In genomic region chr5:139561655-139562451, GRCh38 we compare ENCODE assay signal across 8 cellular contexts. TPM values are rescaled to one million over a fixed set of nuclear protein-coding genes. Genes with fewer than 3 reads are reported as not detected.
DNase-seq lines count a peak whose midpoint lies in the region; ATAC-seq and TF ChIP-seq lines count a peak whose summit lies in the region.

No MANE protein-coding gene starts in this region.

- DNase-seq in DMS79 treated with DMSO at 0.1 percent for 48 hours (lab: John Stamatoyannopoulos, UW) (peak; percentile 5), DMS79 (lab: John Stamatoyannopoulos, UW) (no peak), NCI-H2227 treated with DMSO at 0.1 percent for 48 hours (lab: John Stamatoyannopoulos, UW) (peak; percentile 30), fibroblast of the aortic adventitia (ENCODE audit: low read depth) (peak; percentile 37), thyroid gland (peak; percentile 44 to 47)
- peak; percentile 80 for DNase-seq in activated T-cell treated with anti-CD3 and anti-CD28 coated beads, Interleukin-2, amount 50 U/mL, for 24 hours

- peak overlapping the region; percentile 94 for H3K27ac ChIP-seq in neural cell (ENCODE audit: low read length)
- peak overlapping the region; percentile 94 to 96 (median 96) for H3K27ac ChIP-seq in thyroid gland

- peak overlapping the region; percentile 98 for H3K27ac Mint-ChIP-seq in activated T-cell treated with anti-CD3 and anti-CD28 coated beads, Interleukin-2, amount 50 U/mL, for 24 hours

- 0 to 1% methylated on average over 7 to 25 of the region's 57 CpGs for WGBS in thyroid gland, 2 donors

- H3K36me3 ChIP-seq in neural cell (ENCODE audit: insufficient read depth, low read length) (no peaks in the 10 kb centered on the region), thyroid gland (no peaks in the 10 kb centered on the region)

- peaks cover 44% of the 10 kb centered on the region in 2 donors for H3K4me1 ChIP-seq in thyroid gland

- H4K20me1 ChIP-seq in neural cell (ENCODE audit: insufficient read depth), result peaks cover 9% of the 10 kb centered on the region

- intact Hi-C loops in thyroid gland (cut with DNase I), result no loop called here

- peak overlapping the region; percentile 95 for H3K9ac ChIP-seq in neural cell (ENCODE audit: low read length)

- TF ChIP-seq POLR2A in thyroid gland (IDR thresholded peaks at IDR 0.05), result no peak

- H3K4me3 ChIP-seq in fibroblast of the aortic adventitia (ENCODE audit: low read depth, low read length), result peak overlapping the region; percentile 72
- H3K4me3 ChIP-seq in neural cell (ENCODE audit: low read length), result peak overlapping the region; percentile 89
- H3K4me3 ChIP-seq in thyroid gland (replicated peaks in 1 of 3), result peak overlapping the region; percentile 78 to 87 (median 83)

- no peak for TF ChIP-seq EP300 in neural cell (conservative IDR thresholded peaks at IDR 0.05; ENCODE audit: poor library complexity, severe bottlenecking)

- no peaks in the 10 kb centered on the region for H3K27me3 Mint-ChIP-seq in activated T-cell treated with anti-CD3 and anti-CD28 coated beads, Interleukin-2, amount 50 U/mL, for 24 hours

- H3K4me1 Mint-ChIP-seq in activated T-cell treated with anti-CD3 and anti-CD28 coated beads, Interleukin-2, amount 50 U/mL, for 24 hours (ENCODE audit: low read depth), result peaks cover 39% of the 10 kb centered on the region

- H2AFZ ChIP-seq in neural cell (ENCODE audit: low read depth, low read length), result peak overlapping the region; percentile 73

- no peaks in the 10 kb centered on the region for H3K9me2 ChIP-seq in neural cell (ENCODE audit: insufficient read depth, low read length)

- no peak for TF ChIP-seq CTCF in fibroblast of the aortic adventitia (IDR thresholded peaks at IDR 0.05; ENCODE audit: insufficient read depth, low read length)
- TF ChIP-seq CTCF in neural cell (IDR thresholded peaks at IDR 0.05; ENCODE audit: poor library complexity, severe bottlenecking), result no peak
- TF ChIP-seq CTCF in thyroid gland (IDR thresholded peaks at IDR 0.05), result no peak

- peak; percentile 21 for ATAC-seq in HG02759 (IDR thresholded peaks at IDR 0.05; ENCODE audit: unreplicated experiment)

- H3K9me3 ChIP-seq in neural cell (ENCODE audit: low read length) (no peaks in the 10 kb centered on the region), thyroid gland (no peaks in the 10 kb centered on the region)

- H3K4me2 ChIP-seq in neural cell (ENCODE audit: low read length), result peak overlapping the region; percentile 80

- peaks cover 49% of the 10 kb centered on the region for H3K79me2 ChIP-seq in neural cell (replicated peaks; ENCODE audit: insufficient read depth, low read length)

- no peaks in the 10 kb centered on the region for H3K9me3 Mint-ChIP-seq in activated T-cell treated with anti-CD3 and anti-CD28 coated beads, Interleukin-2, amount 50 U/mL, for 24 hours

- H3F3A ChIP-seq in neural cell (ENCODE audit: insufficient read depth, low read length, poor library complexity, severe bottlenecking), result peaks cover 11% of the 10 kb centered on the region

- H3K27me3 ChIP-seq in neural cell (ENCODE audit: insufficient read depth, low read depth, low read length) (no peaks in the 10 kb centered on the region), thyroid gland (no peaks in the 10 kb centered on the region)

- peaks cover 53% of the 10 kb centered on the region for H3K36me3 Mint-ChIP-seq in activated T-cell treated with anti-CD3 and anti-CD28 coated beads, Interleukin-2, amount 50 U/mL, for 24 hours (ENCODE audit: low read depth)

- TF ChIP-seq RAD21 in neural cell (conservative IDR thresholded peaks at IDR 0.05), result no peak

- H3K4me3 Mint-ChIP-seq in activated T-cell treated with anti-CD3 and anti-CD28 coated beads, Interleukin-2, amount 50 U/mL, for 24 hours, result peak overlapping the region; percentile 99

TF ChIP-seq in neural cell, 6 proteins besides CTCF, POLR2A, EP300 and RAD21:
- TF ChIP-seq REST (IDR thresholded peaks at IDR 0.05; ENCODE audit: borderline replicate concordance) (no peak), TAF1 (IDR thresholded peaks at IDR 0.05; ENCODE audit: low read depth) (peak; percentile 41)

RNA-seq across cellular contexts. Expression of gene UBE2D2, which starts 0.7 kb away (rescaled TPM):
- 71.8 and 137 TPM in 2 replicates for total RNA-seq in fibroblast of the aortic adventitia (ENCODE audit: low replicate concordance)
- 110 and 118 TPM in 2 replicates for polyA plus RNA-seq in neural cell
- polyA minus RNA-seq in neural cell, result 91.0 and 99.3 TPM in 2 replicates
- 100 to 1,000 TPM in 2 of 4 donors, 10 to 100 TPM in 2; 72.4 to 125 (median 99.5) TPM for total RNA-seq in thyroid gland
